Comparison of ENCODE assay signal across 21 cellular contexts in the genomic region with DNA sequence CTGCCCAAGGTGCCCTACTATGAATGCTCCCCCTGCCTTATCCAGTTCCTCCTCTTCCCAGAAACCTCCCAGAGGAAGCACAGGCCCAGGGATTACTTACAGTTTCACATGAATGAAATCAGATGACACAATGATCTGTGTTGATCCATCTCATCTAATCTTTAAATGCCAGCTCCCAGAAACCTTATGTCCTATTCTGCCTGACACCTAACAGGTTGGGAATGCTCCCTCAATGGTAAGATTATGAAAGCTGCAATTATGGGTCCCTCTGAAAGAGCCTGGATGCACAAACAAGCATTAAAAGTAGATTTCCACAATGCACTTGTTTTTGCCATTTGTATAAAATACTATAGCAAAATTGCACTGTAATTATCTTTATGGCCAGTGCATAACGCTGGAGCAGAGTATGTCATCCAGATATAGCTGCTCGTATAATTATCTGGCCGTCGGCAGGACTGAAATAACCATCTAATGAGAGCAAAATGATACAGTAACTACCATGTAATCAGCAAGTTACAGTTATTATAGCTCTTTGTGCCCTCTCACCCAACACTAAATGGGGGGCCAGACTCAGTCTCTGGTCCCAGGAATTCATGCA. TPM values are rescaled to one million over a fixed set of nuclear protein-coding genes. Genes with fewer than 3 reads are reported as not detected.
"Had no signal": no experiment of that assay in that cellular context is flagged by ENCODE, and none has a peak within 500 bp of the region (broad histone marks: within the 10 kb centered on the region; RNA-seq: fewer than 3 reads in every experiment).

No MANE protein-coding gene starts in this region.

- H3K4me3 ChIP-seq: body of pancreas, colonic mucosa, esophagus muscularis mucosa, hepatocyte, neural progenitor cell, ovary, sigmoid colon, spleen, thoracic aorta, upper lobe of right lung had no signal

- H3K4me3 Mint-ChIP-seq: activated CD4-positive, alpha-beta memory T cell treated with anti-CD3 and anti-CD28 coated beads, Interleukin-2, amount 10 ng/mL, durations not matched to agents 7 days and 5 days; neural progenitor cell had no signal

- H3K27ac Mint-ChIP-seq: activated CD4-positive, alpha-beta memory T cell treated with anti-CD3 and anti-CD28 coated beads, Interleukin-2, amount 10 ng/mL, durations not matched to agents 7 days and 5 days; neural progenitor cell had no signal

- DNase-seq: activated CD4-positive, alpha-beta T cell treated with anti-CD3 and anti-CD28 coated beads for 1 hour; activated CD8-positive, alpha-beta memory T cell treated with anti-CD3 and anti-CD28 coated beads, Interleukin-2, amount 50 U/mL, for 4 hours; amygdala; body of pancreas; caudate nucleus; colonic mucosa; islet precursor cell; mammary epithelial cell; ovary; sigmoid colon; spleen; T1000; upper lobe of right lung had no signal

- H3K9me3 Mint-ChIP-seq: activated CD4-positive, alpha-beta memory T cell treated with anti-CD3 and anti-CD28 coated beads, Interleukin-2, amount 10 ng/mL, durations not matched to agents 7 days and 5 days; activated naive CD4-positive, alpha-beta T cell treated with anti-CD3 and anti-CD28 coated beads, Interleukin-2, amount 50 U/mL, for 72 hours; neural progenitor cell had no signal

- ATAC-seq: body of pancreas, left lobe of liver, upper lobe of right lung had no signal

- H3K36me3 Mint-ChIP-seq: activated naive CD4-positive, alpha-beta T cell treated with anti-CD3 and anti-CD28 coated beads, Interleukin-2, amount 50 U/mL, for 72 hours had no signal

RNA-seq across cellular contexts. Expression of gene TAC3, which starts 5.6 kb away (rescaled TPM):
- total RNA-seq: activated CD4-positive, alpha-beta memory T cell treated with anti-CD3 and anti-CD28 coated beads, Interleukin-2, amount 10 ng/mL, durations not matched to agents 7 days and 5 days; body of pancreas; esophagus muscularis mucosa; left lobe of liver; mammary epithelial cell; ovary; pulmonary artery endothelial cell; spleen; thoracic aorta; upper lobe of right lung had no signal

RNA-seq across cellular contexts. Expression of gene MYO1A, which starts 39.2 kb away (rescaled TPM):
- total RNA-seq: mammary epithelial cell had no signal
